In genomic region chr7:77985974-77986339, GRCh38 we compare ENCODE assay signal across 16 cellular contexts.
"Had no signal": no experiment of that assay in that cellular context is flagged by ENCODE, and none has a peak within 500 bp of the region (broad histone marks: within the 10 kb centered on the region; RNA-seq: fewer than 3 reads in every experiment).

No MANE protein-coding gene starts in this region.

- DNase-seq: activated CD4-positive, alpha-beta memory T cell treated with anti-CD3 and anti-CD28 coated beads for 36 hours; activated CD4-positive, alpha-beta T cell treated with anti-CD3 and anti-CD28 coated beads for 1 hour; activated effector memory CD4-positive, alpha-beta T cell treated with anti-CD3 and anti-CD28 coated beads, Interleukin-2, amount 50 U/mL, for 16 hours; activated T-cell treated with anti-CD3 and anti-CD28 coated beads, Interleukin-2, amount 50 U/mL, for 4 hours; anterior cingulate cortex; esophagus squamous epithelium; immature natural killer cell; left colon; natural killer cell; psoas muscle; right lobe of liver; stimulated activated CD4-positive, alpha-beta T cell treated with anti-CD3 and anti-CD28 coated beads, Interleukin-15, amount 100 ng/mL, for 24 hours; stimulated activated CD4-positive, alpha-beta T cell treated with anti-CD3 and anti-CD28 coated beads, Interleukin-4, amount 100 ng/mL, for 24 hours; T-helper 17 cell had no signal

- H3K9me3 ChIP-seq: esophagus squamous epithelium, psoas muscle, right lobe of liver had no signal

- ATAC-seq: activated naive CD4-positive, alpha-beta T cell treated with anti-CD3 and anti-CD28 coated beads, Interleukin-2, amount 50 U/mL, for 72 hours; activated T-cell treated with anti-CD3 and anti-CD28 coated beads, Interleukin-2, amount 50 U/mL, for 4 hours; left colon; natural killer cell; psoas muscle; right lobe of liver; T-helper 17 cell had no signal

- H3K27ac ChIP-seq: right lobe of liver had no signal

- H3K36me3 ChIP-seq: esophagus squamous epithelium, right lobe of liver had no signal

- H3K36me3 Mint-ChIP-seq: activated CD4-positive, alpha-beta memory T cell treated with anti-CD3 and anti-CD28 coated beads for 36 hours; activated naive CD4-positive, alpha-beta T cell treated with anti-CD3 and anti-CD28 coated beads, Interleukin-2, amount 50 U/mL, for 72 hours; immature natural killer cell; natural killer cell had no signal

- H3K4me1 ChIP-seq: psoas muscle, right lobe of liver had no signal

- H3K27me3 ChIP-seq: esophagus squamous epithelium, right lobe of liver had no signal

- H3K4me1 Mint-ChIP-seq: immature natural killer cell, natural killer cell had no signal

- H3K4me3 ChIP-seq: esophagus squamous epithelium, psoas muscle, right lobe of liver had no signal

- H3K9me3 Mint-ChIP-seq: activated CD4-positive, alpha-beta memory T cell treated with anti-CD3 and anti-CD28 coated beads for 36 hours; activated naive CD4-positive, alpha-beta T cell treated with anti-CD3 and anti-CD28 coated beads, Interleukin-2, amount 50 U/mL, for 72 hours; activated T-cell treated with anti-CD3 and anti-CD28 coated beads, Interleukin-2, amount 50 U/mL, for 4 hours; immature natural killer cell; natural killer cell; stimulated activated naive CD8-positive, alpha-beta T cell treated with anti-CD3 and anti-CD28 coated beads, Interleukin-15, Interleukin-2, amounts not matched to agents 100 ng/mL and 50 ng/mL, for 24 hours had no signal

- H3K4me3 Mint-ChIP-seq: activated CD4-positive, alpha-beta memory T cell treated with anti-CD3 and anti-CD28 coated beads for 36 hours; activated T-cell treated with anti-CD3 and anti-CD28 coated beads, Interleukin-2, amount 50 U/mL, for 4 hours; immature natural killer cell; natural killer cell; stimulated activated naive CD8-positive, alpha-beta T cell treated with anti-CD3 and anti-CD28 coated beads, Interleukin-15, Interleukin-2, amounts not matched to agents 100 ng/mL and 50 ng/mL, for 24 hours; T-helper 17 cell had no signal

- H3K27me3 Mint-ChIP-seq: stimulated activated naive CD8-positive, alpha-beta T cell treated with anti-CD3 and anti-CD28 coated beads, Interleukin-15, Interleukin-2, amounts not matched to agents 100 ng/mL and 50 ng/mL, for 24 hours had no signal

- H3K27ac Mint-ChIP-seq: activated CD4-positive, alpha-beta memory T cell treated with anti-CD3 and anti-CD28 coated beads for 36 hours; activated naive CD4-positive, alpha-beta T cell treated with anti-CD3 and anti-CD28 coated beads, Interleukin-2, amount 50 U/mL, for 72 hours; immature natural killer cell; natural killer cell; stimulated activated naive CD8-positive, alpha-beta T cell treated with anti-CD3 and anti-CD28 coated beads, Interleukin-15, Interleukin-2, amounts not matched to agents 100 ng/mL and 50 ng/mL, for 24 hours; T-helper 17 cell had no signal
